ENCODE assay signal across 1 cellular context in the genomic region with DNA sequence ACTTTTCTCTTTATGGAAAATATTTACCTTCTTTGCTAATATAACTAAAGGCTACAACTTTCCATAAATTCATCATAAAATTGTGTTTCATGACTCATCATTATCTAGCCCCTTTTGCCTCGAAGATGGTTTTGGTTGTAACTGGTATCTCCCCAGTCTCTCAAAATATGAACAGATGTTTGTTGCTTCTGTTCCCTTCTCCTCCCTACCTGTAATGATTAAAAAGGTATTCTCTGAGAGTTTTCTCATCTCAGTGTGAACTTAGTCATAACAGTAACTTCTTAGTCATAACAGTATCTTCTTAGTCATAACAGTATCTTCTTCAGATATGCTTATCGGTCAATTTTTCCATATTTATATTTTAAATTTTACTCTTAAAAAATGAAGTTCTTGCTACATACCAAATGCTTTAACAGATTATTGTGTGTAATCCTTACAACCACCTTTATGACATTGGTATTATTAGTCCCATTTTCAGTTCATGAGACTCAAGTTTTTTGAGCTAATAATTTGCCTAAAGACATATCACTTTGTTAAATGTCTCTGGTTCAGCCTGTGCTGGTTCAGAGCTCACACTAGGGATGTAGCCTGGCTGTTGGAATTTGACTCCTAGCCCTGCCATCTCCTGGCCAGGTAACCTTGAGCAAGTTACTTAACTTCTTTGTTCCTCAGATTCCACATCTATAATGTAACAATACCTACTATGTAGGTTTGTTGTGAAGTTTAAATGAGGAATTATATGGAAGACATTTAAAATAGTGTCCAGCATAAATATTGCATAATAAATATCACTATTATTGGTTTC.
TF ChIP-seq lines count a peak whose summit lies in the region.

No MANE protein-coding gene starts in this region.

TF ChIP-seq in IMR-90, 13 proteins besides CTCF, POLR2A, EP300 and RAD21:
- TF ChIP-seq, protein P1, sequence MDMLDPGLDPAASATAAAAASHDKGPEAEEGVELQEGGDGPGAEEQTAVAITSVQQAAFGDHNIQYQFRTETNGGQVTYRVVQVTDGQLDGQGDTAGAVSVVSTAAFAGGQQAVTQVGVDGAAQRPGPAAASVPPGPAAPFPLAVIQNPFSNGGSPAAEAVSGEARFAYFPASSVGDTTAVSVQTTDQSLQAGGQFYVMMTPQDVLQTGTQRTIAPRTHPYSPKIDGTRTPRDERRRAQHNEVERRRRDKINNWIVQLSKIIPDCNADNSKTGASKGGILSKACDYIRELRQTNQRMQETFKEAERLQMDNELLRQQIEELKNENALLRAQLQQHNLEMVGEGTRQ (IDR thresholded peaks at IDR 0.05; ENCODE audit: low read depth, low read length), result no peak
- TF ChIP-seq MAFK (IDR thresholded peaks at IDR 0.05; ENCODE audit: low read depth, low read length) (0 out of 2 replicates have a peak, but pooled peaks have one; percentile 16), CHD1 (IDR thresholded peaks at IDR 0.05; ENCODE audit: low read depth, low read length) (no peak), ELK1 (IDR thresholded peaks at IDR 0.05; ENCODE audit: borderline replicate concordance, low read depth, low read length) (no peak), MXI1 (IDR thresholded peaks at IDR 0.05; ENCODE audit: borderline replicate concordance, low read depth, low read length) (no peak), FOS (IDR thresholded peaks at IDR 0.05; ENCODE audit: low read depth, low read length) (no peak), NFE2L2 (IDR thresholded peaks at IDR 0.05; ENCODE audit: low read depth, low read length) (peak; percentile 68), RFX5 (IDR thresholded peaks at IDR 0.05; ENCODE audit: low read depth, low read length) (no peak)
TF ChIP-seq in IMR-90: peak in this region for 2.
